ENCODE assay signal across 17 cellular contexts in the genomic region with DNA sequence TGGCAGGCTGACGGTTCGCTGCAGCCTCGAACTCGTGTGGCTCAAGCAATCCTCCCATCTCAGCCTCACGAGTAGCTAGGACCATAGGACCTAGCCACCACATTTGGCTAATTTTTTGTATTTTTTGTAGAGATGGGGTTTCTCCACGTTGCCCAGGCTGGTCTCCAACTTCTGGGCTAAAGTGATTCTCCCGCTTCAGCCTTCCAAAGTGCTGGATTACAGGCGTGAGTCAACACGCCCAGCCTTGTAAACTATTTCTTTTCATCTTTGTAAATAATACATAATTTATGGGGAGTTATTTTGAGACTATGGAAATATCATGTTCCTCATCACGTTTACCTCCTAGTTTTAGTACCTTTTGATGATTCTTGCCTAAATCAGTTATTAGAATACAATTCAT. TPM values are rescaled to one million over a fixed set of nuclear protein-coding genes. Genes with fewer than 3 reads are reported as not detected.
DNase-seq lines count a peak whose midpoint lies in the region; ATAC-seq, FAIRE-seq and TF ChIP-seq lines count a peak whose summit lies in the region.
"Had no signal": no experiment of that assay in that cellular context is flagged by ENCODE, and none has a peak within 500 bp of the region (broad histone marks: within the 10 kb centered on the region; RNA-seq: fewer than 3 reads in every experiment).

No MANE protein-coding gene starts in this region.

- TF ChIP-seq POLR2A in IMR-90 (IDR thresholded peaks at IDR 0.05; ENCODE audit: low read depth, low read length): no peak

- no peak for TF ChIP-seq CTCF in IMR-90 (conservative IDR thresholded peaks at IDR 0.05; ENCODE audit: low read depth, low read length)
- TF ChIP-seq CTCF in VCaP (conservative IDR thresholded peaks at IDR 0.05): no peak
- TF ChIP-seq CTCF in D721Med (IDR thresholded peaks at IDR 0.05; ENCODE audit: insufficient read depth, missing control alignments): no peak

- no peak for ATAC-seq in IMR-90 (ENCODE audit: low read depth)
- no peak for ATAC-seq in GM21423 (IDR thresholded peaks at IDR 0.05; ENCODE audit: unreplicated experiment)
- no peak for ATAC-seq in HG03039 (IDR thresholded peaks at IDR 0.05; ENCODE audit: unreplicated experiment)

- H3K4me2 ChIP-seq in BLaER1 treated with 17β-estradiol and CSF1 and Interleukin-3, amounts not matched to agents 10 nM and 100 nM: peak overlapping the region; percentile 71 to 95 (median 87); a peak in 21 of 22 replicates
- H3K4me2 ChIP-seq in IMR-90 (ENCODE audit: low read depth, low read length) (no peak overlapping the region), neuronal stem cell (ENCODE audit: insufficient read depth, low read length, poor library complexity, severe bottlenecking) (no peak overlapping the region)

- H3K4me1 ChIP-seq in BLaER1 treated with 17β-estradiol and CSF1 and Interleukin-3, amounts not matched to agents 10 nM and 100 nM: peaks cover 16 to 31% (median 25%) of the 10 kb centered on the region in 10 experiments
- no peaks in the 10 kb centered on the region for H3K4me1 ChIP-seq in IMR-90 (ENCODE audit: control insufficient read depth, insufficient read depth, low read length)
- H3K4me1 ChIP-seq in neuronal stem cell (ENCODE audit: control insufficient read depth in 2 of 2, insufficient read depth in 1 of 2, low read depth in 1 of 2, low read length in 2 of 2): peaks cover 0 to 7% of the 10 kb centered on the region in 2 donors

- no peak overlapping the region for H3K18ac ChIP-seq in IMR-90 (ENCODE audit: low read depth, low read length)
- no peak overlapping the region for H3K18ac ChIP-seq in neuronal stem cell (ENCODE audit: low read length)

- H2BK5ac ChIP-seq in IMR-90 (ENCODE audit: low read depth, low read length, poor library complexity, severe bottlenecking): no peak overlapping the region
- H2BK5ac ChIP-seq in neuronal stem cell (ENCODE audit: low read length): no peak overlapping the region

- intact Hi-C loops in IMR-90 (cut with micrococcal nuclease): loop anchor here (5.0 to 10.0 kb wide), 3 partner anchors 298 to 411 kb away; no protein-coding TSS in a partner anchor

- H2BK12ac ChIP-seq in neuronal stem cell (ENCODE audit: low read length): no peak overlapping the region

- in situ Hi-C loops in IMR-90 (cut with MboI; ENCODE audit: low sequenced_read_pairs): loop anchor here (5.0 kb wide), 1 partner anchor 214 kb away; no protein-coding TSS in a partner anchor

- H3K27ac ChIP-seq in BLaER1 treated with 17β-estradiol and CSF1 and Interleukin-3, amounts not matched to agents 10 nM and 100 nM: peak overlapping the region in 3 of 11 experiments; percentile 96 to 97 (median 97); a peak in 4 of 22 replicates
- H3K27ac ChIP-seq in IMR-90 (ENCODE audit: insufficient read depth, low read length) (no peak overlapping the region), VCaP (peak overlapping the region; percentile 96), neuronal stem cell (replicated peaks; ENCODE audit: low read length) (no peak overlapping the region)

- POLR2A ChIA-PET in IMR-90 (lab: Charles Lee; ENCODE audit: unreplicated experiment): no interaction called here

- peak overlapping the region; percentile 80 to 98 (median 92); a peak in 18 of 20 replicates for H3K4me3 ChIP-seq in BLaER1 treated with 17β-estradiol and CSF1 and Interleukin-3, amounts not matched to agents 10 nM and 100 nM
- H3K4me3 ChIP-seq in IMR-90 (ENCODE audit: insufficient read depth, low read depth, low read length) (no peak overlapping the region), neuronal stem cell (ENCODE audit: low read length in 2 of 2) (no peak overlapping the region)
- H3K4me3 ChIP-seq: mucosa of descending colon had no signal

- peaks cover 0 to 14% (median 6%) of the 10 kb centered on the region in 11 experiments; a peak in 8 of 22 replicates for H3K36me3 ChIP-seq in BLaER1 treated with 17β-estradiol and CSF1 and Interleukin-3, amounts not matched to agents 10 nM and 100 nM
- no peaks in the 10 kb centered on the region for H3K36me3 ChIP-seq in IMR-90 (ENCODE audit: control insufficient read depth, insufficient read depth, low read length)
- peaks cover 0 to 10% of the 10 kb centered on the region in 2 donors for H3K36me3 ChIP-seq in neuronal stem cell (replicated peaks in 1 of 2; ENCODE audit: control insufficient read depth in 2 of 2, insufficient read depth in 2 of 2, low read length in 2 of 2)

- H4K8ac ChIP-seq in IMR-90 (ENCODE audit: low read depth in 2 of 2, low read length in 2 of 2) (peak overlapping the region; percentile 23 to 96; a peak in 1 of 4 replicates), neuronal stem cell (ENCODE audit: low read depth, low read length) (no peak overlapping the region)

- no peaks in the 10 kb centered on the region for H3K9me3 ChIP-seq in BLaER1 treated with 17β-estradiol and CSF1 and Interleukin-3, amounts not matched to agents 10 nM and 100 nM (replicated peaks in 1 of 11)
- H3K9me3 ChIP-seq in IMR-90 (ENCODE audit: control insufficient read depth, insufficient read depth, low read length) (no peaks in the 10 kb centered on the region), neuronal stem cell (replicated peaks in 1 of 2; ENCODE audit: control insufficient read depth in 2 of 2, insufficient read depth in 1 of 2, low read depth in 1 of 2, low read length in 2 of 2) (no peaks in the 10 kb centered on the region)
- H3K9me3 ChIP-seq: mucosa of descending colon had no signal

- H2AK9ac ChIP-seq in IMR-90 (replicated peaks; ENCODE audit: low read depth, low read length, poor library complexity): no peak overlapping the region

- H2BK120ac ChIP-seq in IMR-90 (ENCODE audit: low read depth, low read length) (no peak overlapping the region), neuronal stem cell (ENCODE audit: low read depth, low read length) (no peak overlapping the region)

- H3K14ac ChIP-seq in IMR-90 (replicated peaks; ENCODE audit: low read depth, low read length) (no peak overlapping the region), neuronal stem cell (ENCODE audit: low read length) (no peak overlapping the region)

- CTCF ChIA-PET in IMR-90 (lab: Yijun Ruan, JAX): no interaction called here

- no peak overlapping the region for H2AFZ ChIP-seq in IMR-90 (replicated peaks; ENCODE audit: low read length, poor library complexity)
- no peak overlapping the region for H2AFZ ChIP-seq in neuronal stem cell (ENCODE audit: low read length)

- no peak overlapping the region for H4K5ac ChIP-seq in IMR-90 (ENCODE audit: low read depth, low read length)

- dilution Hi-C loops in IMR-90 (cut with HindIII; ENCODE audit: low sequenced_read_pairs, unreplicated experiment): no loop called here

- peaks cover 18 to 34% (median 28%) of the 10 kb centered on the region in 11 experiments; a peak in 20 of 22 replicates for H4K20me1 ChIP-seq in BLaER1 treated with 17β-estradiol and CSF1 and Interleukin-3, amounts not matched to agents 10 nM and 100 nM
- H4K20me1 ChIP-seq in IMR-90 (ENCODE audit: insufficient read depth, low read length): peaks cover 7% of the 10 kb centered on the region; the same call in 1 of the 2 replicates

- no CpG with 5 or more reads among the region's 10 CpGs for WGBS in IMR-90 (ENCODE audit: extremely low coverage in 2 of 2, insufficient read length in 1 of 2), 2 experiments
- WGBS in neuronal stem cell (ENCODE audit: extremely low coverage in 2 of 2, insufficient read length in 2 of 2, insufficient replicate concordance in 1 of 2), 2 donors: no CpG with 5 or more reads among the region's 10 CpGs

- H3K4ac ChIP-seq in IMR-90 (ENCODE audit: low read depth, low read length) (no peak overlapping the region), neuronal stem cell (ENCODE audit: low read length) (no peak overlapping the region)

- no peak overlapping the region for H2BK15ac ChIP-seq in IMR-90 (ENCODE audit: low read depth, low read length)
- no peak overlapping the region for H2BK15ac ChIP-seq in neuronal stem cell (ENCODE audit: low read length)

- peak overlapping the region in 7 of 11 experiments; percentile 91 to 98 (median 95); a peak in 9 of 22 replicates for H3K9ac ChIP-seq in BLaER1 treated with 17β-estradiol and CSF1 and Interleukin-3, amounts not matched to agents 10 nM and 100 nM
- H3K9ac ChIP-seq in IMR-90 (ENCODE audit: low read depth, low read length): no peak overlapping the region
- H3K9ac ChIP-seq in neuronal stem cell (ENCODE audit: low read depth, low read length, poor library complexity): no peak overlapping the region

- H3K23ac ChIP-seq in IMR-90 (ENCODE audit: low read depth, low read length) (no peak overlapping the region), neuronal stem cell (ENCODE audit: low read depth, low read length, poor library complexity) (no peak overlapping the region)

- H2AK5ac ChIP-seq in IMR-90 (ENCODE audit: low read depth, low read length): no peak overlapping the region
- peak overlapping the region; percentile 52 for H2AK5ac ChIP-seq in neuronal stem cell (ENCODE audit: low read depth, low read length)

- H3K56ac ChIP-seq in IMR-90 (ENCODE audit: extremely low read depth, insufficient read depth, low read length): no peak overlapping the region

- DNase-seq in IMR-90 (no peak), neuronal stem cell (ENCODE audit: low spot score) (no peak), D721Med (ENCODE audit: insufficient read length, low spot score) (no peak), NCI-H1930 (lab: John Stamatoyannopoulos, UW) (no peak)
- DNase-seq: activated CD4-positive, alpha-beta memory T cell treated with anti-CD3 and anti-CD28 coated beads, Interleukin-2, amount 10 ng/mL, durations not matched to agents 7 days and 5 days; activated naive CD4-positive, alpha-beta T cell treated with Interleukin-2 at 50 U/mL for 16 hours; activated T-cell treated with anti-CD3 and anti-CD28 coated beads for 4 hours; CD8-positive, alpha-beta T cell; DMS79; foreskin fibroblast; GOT3; mucosa of descending colon; NCI-H1105 had no signal

- no peak for FAIRE-seq in D721Med (lab: Jason Lieb, UNC)

- H3K79me1 ChIP-seq in IMR-90 (ENCODE audit: low read depth in 1 of 2, low read length in 2 of 2): peaks cover 0 to 16% of the 10 kb centered on the region in 2 experiments; a peak in 2 of 4 replicates
- peaks cover 4% of the 10 kb centered on the region for H3K79me1 ChIP-seq in neuronal stem cell (ENCODE audit: low read depth, low read length)

- no peaks in the 10 kb centered on the region for H3K9me1 ChIP-seq in IMR-90 (ENCODE audit: insufficient read depth, low read length)

- no peak for TF ChIP-seq RAD21 in IMR-90 (IDR thresholded peaks at IDR 0.05; ENCODE audit: low read length)

- BruUV-seq in IMR-90 (replicated peaks; lab: Mats Ljungman, UMichigan): no TSS peak

- H3K27me3 ChIP-seq in BLaER1 treated with 17β-estradiol and CSF1 and Interleukin-3, amounts not matched to agents 10 nM and 100 nM: no peaks in the 10 kb centered on the region
- H3K27me3 ChIP-seq in IMR-90 (ENCODE audit: control insufficient read depth, insufficient read depth, low read length): no peaks in the 10 kb centered on the region
- no peaks in the 10 kb centered on the region for H3K27me3 ChIP-seq in neuronal stem cell (ENCODE audit: control insufficient read depth in 3 of 3, insufficient read depth in 3 of 3, low read depth in 1 of 3, low read length in 3 of 3)

- no peak overlapping the region for H4K91ac ChIP-seq in IMR-90 (ENCODE audit: insufficient read depth, low read depth, low read length)
- no peak overlapping the region for H4K91ac ChIP-seq in neuronal stem cell (ENCODE audit: low read depth, low read length, poor library complexity)

- no peak overlapping the region for H2BK20ac ChIP-seq in IMR-90 (ENCODE audit: low read depth, low read length)

RNA-seq across cellular contexts. Expression of a gene that starts 0.9 kb away (rescaled TPM):
- 22.6 and 30.0 TPM in 2 replicates for total RNA-seq in IMR-90 (2012; rRNA removed)
- polyA plus RNA-seq in IMR-90 (2012; rRNA removed): 10.6 and 11.6 TPM in 2 replicates
- 6.6 and 6.8 TPM in 2 replicates for polyA plus RNA-seq in IMR-90 (2012; cell fraction: cytosol; rRNA removed)
- polyA plus RNA-seq in IMR-90 (2012; cell fraction: nucleus; rRNA removed; ENCODE audit: low replicate concordance): 3.8 and 13.9 TPM in 2 replicates
- 11.7 TPM for polyA plus RNA-seq in neuronal stem cell (2013, experiment 1 of 2)
- polyA plus RNA-seq in neuronal stem cell (2013, experiment 2 of 2): 12.2 TPM

Comparison
In these comparisons a context has a peak if more than half of its experiments do, and no peak if none do; other contexts are left out.
1. H3K4me2 ChIP-seq: peak in BLaER1 treated with 17β-estradiol and CSF1 and Interleukin-3, amounts not matched to agents 10 nM and 100 nM (11 of 11); none in IMR-90 (single experiment) and neuronal stem cell (single experiment).
2. H3K4me3 ChIP-seq: peak in BLaER1 treated with 17β-estradiol and CSF1 and Interleukin-3, amounts not matched to agents 10 nM and 100 nM (10 of 10); none in IMR-90 (single experiment) and neuronal stem cell (0 of 2).
3. H3K9ac ChIP-seq: peak in BLaER1 treated with 17β-estradiol and CSF1 and Interleukin-3, amounts not matched to agents 10 nM and 100 nM (7 of 11); none in IMR-90 (single experiment) and neuronal stem cell (single experiment).